ENCODE assay signal across 8 cellular contexts in the genomic region with DNA sequence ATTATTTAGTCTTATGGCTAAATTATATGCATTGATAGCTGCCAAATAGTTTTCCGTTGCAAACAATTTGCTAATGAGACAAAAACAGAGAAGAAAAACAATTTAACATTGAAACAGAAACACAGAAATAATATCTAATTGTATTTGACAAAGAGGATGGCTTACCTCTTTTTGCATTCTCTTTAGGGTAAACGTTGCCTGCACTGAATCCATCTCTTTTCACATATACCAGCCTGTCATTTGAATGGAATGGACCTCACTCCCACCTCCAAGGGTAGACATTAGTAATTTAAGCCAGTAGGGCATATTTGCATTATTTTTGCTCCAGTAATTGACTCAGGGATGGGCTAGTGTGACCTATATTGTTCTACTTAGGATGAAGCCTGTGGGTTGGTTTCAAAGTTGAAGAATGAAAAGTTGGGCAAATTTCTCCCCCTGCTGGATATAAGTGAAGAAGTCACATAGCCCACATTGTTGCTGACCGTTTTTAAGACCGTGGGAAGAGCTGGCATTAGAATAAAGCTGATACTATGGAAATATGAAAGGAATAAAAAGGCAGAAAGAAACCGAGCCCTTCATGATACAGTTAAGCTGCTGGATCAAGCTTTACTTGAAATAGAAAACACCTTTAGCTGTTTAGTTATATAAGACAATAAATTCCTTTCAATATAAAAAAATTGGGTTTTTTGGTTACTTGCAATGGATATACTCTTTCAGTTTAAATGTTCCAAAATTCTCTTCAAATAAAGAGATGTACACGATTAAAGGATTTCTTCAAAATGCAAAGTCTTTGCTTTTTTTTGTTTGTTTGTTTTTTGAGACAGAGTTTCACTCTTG. TPM values are rescaled to one million over a fixed set of nuclear protein-coding genes. Genes with fewer than 3 reads are reported as not detected.
A peak's percentile ranks its signal among the peaks of the same experiment; 100 is the strongest.
DNase-seq lines count a peak whose midpoint lies in the region; ATAC-seq and TF ChIP-seq lines count a peak whose summit lies in the region.

No MANE protein-coding gene starts in this region.

- no peaks in the 10 kb centered on the region for H3K4me1 ChIP-seq in trophoblast cell (ENCODE audit: control insufficient read depth in 1 of 2, insufficient read depth in 2 of 2, low read length in 2 of 2)

- H4K91ac ChIP-seq in trophoblast cell (ENCODE audit: low read depth, low read length), result no peak overlapping the region

- no peaks in the 10 kb centered on the region for H3K36me3 Mint-ChIP-seq in T-cell

- no peak overlapping the region for H3K4me2 ChIP-seq in trophoblast cell (ENCODE audit: low read length)

- no peak overlapping the region for H2AK5ac ChIP-seq in trophoblast cell (ENCODE audit: low read length)

- H3K79me2 ChIP-seq in trophoblast cell (ENCODE audit: control insufficient read depth, insufficient read depth, low read length, poor library complexity), result no peaks in the 10 kb centered on the region

- H3K27ac ChIP-seq in trophoblast cell (ENCODE audit: low read depth, low read length), result no peak overlapping the region

- no peaks in the 10 kb centered on the region for H3K9me3 ChIP-seq in trophoblast cell (ENCODE audit: insufficient read depth, low read depth, low read length)

- H3K14ac ChIP-seq in trophoblast cell (ENCODE audit: low read length), result no peak overlapping the region

- H3K79me1 ChIP-seq in trophoblast cell (ENCODE audit: low read length), result no peaks in the 10 kb centered on the region

- no peak overlapping the region for H3K4ac ChIP-seq in trophoblast cell (ENCODE audit: low read depth, low read length)

- H4K8ac ChIP-seq in trophoblast cell (ENCODE audit: low read depth, low read length), result no peak overlapping the region

- no peak overlapping the region for H2BK12ac ChIP-seq in trophoblast cell (ENCODE audit: low read length)

- no peaks in the 10 kb centered on the region for H3K36me3 ChIP-seq in trophoblast cell (ENCODE audit: control insufficient read depth in 1 of 2, insufficient read depth in 2 of 2, low read length in 2 of 2)

- H3K18ac ChIP-seq in trophoblast cell (ENCODE audit: low read length), result no peak overlapping the region

- no peaks in the 10 kb centered on the region for H3K27me3 Mint-ChIP-seq in T-cell

- H3K4me3 ChIP-seq in fibroblast of villous mesenchyme (ENCODE audit: low read depth, low read length), result no peak overlapping the region
- no peak overlapping the region for H3K4me3 ChIP-seq in trophoblast cell (ENCODE audit: low read depth, low read length)

- WGBS in trophoblast cell (ENCODE audit: extremely low coverage, insufficient coverage, insufficient read length), result no CpG with 5 or more reads among the region's 6 CpGs

- ATAC-seq in GM19023 (IDR thresholded peaks at IDR 0.05; ENCODE audit: unreplicated experiment) (peak; percentile 55), T-cell (replicated peaks in 1 of 4) (peak; percentile 43 to 67 (median 58))

- CTCF ChIA-PET in T-cell (lab: Charles Lee), result interaction anchor here (0.6 to 2.5 kb wide), 9 partner anchors 9 to 217 kb away, joined by 3 to 15 read pairs (median 4); a partner anchor contains a TSS

- H2BK5ac ChIP-seq in trophoblast cell (ENCODE audit: low read depth, low read length, poor library complexity), result no peak overlapping the region

- H3K4me3 Mint-ChIP-seq in T-cell, result no peak overlapping the region

- peak; percentile 65 for TF ChIP-seq CTCF in LNCAP (IDR thresholded peaks at IDR 0.05)
- peak; percentile 70 for TF ChIP-seq CTCF in fibroblast of villous mesenchyme (IDR thresholded peaks at IDR 0.05; ENCODE audit: insufficient read depth, low read depth, low read length)

- no peak overlapping the region for H3K23ac ChIP-seq in trophoblast cell (ENCODE audit: low read length)

- H3K9me3 Mint-ChIP-seq in T-cell, result no peaks in the 10 kb centered on the region

- no peak overlapping the region for H3K27ac Mint-ChIP-seq in T-cell

- no peaks in the 10 kb centered on the region for H3K27me3 ChIP-seq in trophoblast cell (ENCODE audit: insufficient read depth, low read length)

- H2AFZ ChIP-seq in trophoblast cell (ENCODE audit: insufficient read depth, low read length, poor library complexity), result no peak overlapping the region

- peak; percentile 67 for DNase-seq in DMS 273 (lab: John Stamatoyannopoulos, UW; ENCODE audit: unreplicated experiment)
- peak in 2 of 34 experiments; percentile 3 to 10 for DNase-seq in T-cell
- DNase-seq in fibroblast of villous mesenchyme (ENCODE audit: low read depth), result peak; percentile 73
- DNase-seq in trophoblast cell, result peak; percentile 8 to 74
- no peak for DNase-seq in NK-92 treated with Interleukin-12 subunit alpha and Interleukin-12 subunit beta, amount 100 ng/mL, for 24 hours (lab: John Stamatoyannopoulos, UW)
- no peak for DNase-seq in NCI-H128 (lab: John Stamatoyannopoulos, UW; ENCODE audit: unreplicated experiment)

- H2BK120ac ChIP-seq in trophoblast cell (ENCODE audit: insufficient read depth, low read length, poor library complexity), result no peak overlapping the region

- H3K4me1 Mint-ChIP-seq in T-cell, result peaks cover 6 to 8% (median 6%) of the 10 kb centered on the region in 3 donors

- POLR2A ChIA-PET in T-cell (lab: Charles Lee), result no interaction called here

- no peak overlapping the region for H4K12ac ChIP-seq in trophoblast cell (ENCODE audit: low read depth, low read length)

- H3K9ac ChIP-seq in trophoblast cell (ENCODE audit: low read length), result no peak overlapping the region

RNA-seq across cellular contexts. Expression of a gene that starts 26.9 kb away (rescaled TPM):
- total RNA-seq in T-cell (not detected), fibroblast of villous mesenchyme (1.3 TPM in 2 replicates)
- polyA plus RNA-seq in trophoblast cell (2013), result 1.0 and 1.8 TPM in 2 replicates

RNA-seq across cellular contexts. Expression of a gene that starts 27.0 kb away (rescaled TPM):
- total RNA-seq in T-cell, result 10 to 100 TPM; 21.3 to 32.5 (median 25.6) TPM
- total RNA-seq in fibroblast of villous mesenchyme, result 37.7 and 42.3 TPM in 2 replicates
- polyA plus RNA-seq in trophoblast cell (2013), result 13.5 and 13.6 TPM in 2 replicates

Comparison
In these comparisons a context has a peak if more than half of its experiments do, and no peak if none do; other contexts are left out.
1. DNase-seq: peak in DMS 273 (single experiment), fibroblast of villous mesenchyme (single experiment) and trophoblast cell (2 of 2); none in NK-92 treated with Interleukin-12 subunit alpha and Interleukin-12 subunit beta, amount 100 ng/mL, for 24 hours (single experiment) and NCI-H128 (single experiment).